20 cellular contexts compared by ENCODE assay signal in the genomic region with DNA sequence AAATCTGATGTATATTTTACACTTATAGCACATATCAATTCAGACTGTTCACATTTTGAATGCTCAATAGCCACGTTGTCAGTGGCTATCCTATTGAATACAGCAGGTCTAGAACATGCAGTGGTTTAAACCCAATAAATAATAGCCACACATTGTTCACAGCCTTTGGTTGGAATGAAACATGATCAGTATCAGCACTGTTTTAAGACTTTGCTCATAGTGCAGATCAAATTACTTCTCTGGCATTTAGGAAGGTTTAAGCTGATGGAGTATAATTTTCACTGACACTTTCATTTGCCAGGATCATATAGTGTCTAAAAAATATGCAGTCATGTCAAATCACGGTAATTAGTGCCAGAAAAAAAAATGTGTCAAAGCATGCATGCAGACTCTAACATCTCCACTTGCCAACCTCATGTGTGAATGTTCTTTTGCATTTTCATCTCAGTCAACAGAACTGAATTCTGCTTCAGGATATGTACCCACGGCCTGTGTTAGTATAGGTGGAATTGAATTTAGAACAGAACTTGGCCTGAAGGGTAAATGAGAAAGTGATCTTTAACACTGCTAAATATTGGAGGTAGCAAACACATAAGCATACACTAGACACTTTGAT.
DNase-seq lines count a peak whose midpoint lies in the region; ATAC-seq, FAIRE-seq and TF ChIP-seq lines count a peak whose summit lies in the region.
"Had no signal": no experiment of that assay in that cellular context is flagged by ENCODE, and none has a peak within 500 bp of the region (broad histone marks: within the 10 kb centered on the region; RNA-seq: fewer than 3 reads in every experiment).

No MANE protein-coding gene starts in this region.

- CTCF ChIA-PET in A549 (lab: Yijun Ruan, JAX): interaction anchor here (1.0 to 1.1 kb wide), 2 partner anchors 46 to 144 kb away, joined by 3 read pairs; no protein-coding TSS in a partner anchor

- TF ChIP-seq POLR2A in A549 (IDR thresholded peaks at IDR 0.05; ENCODE audit: low read length): no peak

- intact Hi-C loops in cardiac septum (cut with DNase I): no loop called here

- no peak for TF ChIP-seq RAD21 in A549 (conservative IDR thresholded peaks at IDR 0.05 in 1 of 2, IDR thresholded peaks at IDR 0.05 in 1 of 2)

- no peak for TF ChIP-seq CTCF in A549 (IDR thresholded peaks at IDR 0.05)

- no peak overlapping the region for H3K4me2 ChIP-seq in A549

- ATAC-seq in A549: no peak
- ATAC-seq: SK-N-SH treated with all-trans-retinoic acid at 6 μM for 48 hours, T-cell had no signal

- 2% methylated on average over 3 of the region's 3 CpGs for WGBS in A549 (ENCODE audit: missing lambda C conversion rate)

- DNase-seq in A549 (ENCODE audit: low read depth in 1 of 2, low spot score in 1 of 2) (no peak), EH (ENCODE audit: low read depth) (peak; percentile 42), OCI-M1 (lab: John Stamatoyannopoulos, UW) (peak; percentile 6), myocyte (ENCODE audit: low read depth) (peak; percentile 1), NCI-H1417 treated with DMSO at 0.1 percent for 48 hours (lab: John Stamatoyannopoulos, UW) (no peak), cardiac septum (ENCODE audit: low spot score) (no peak), pons (ENCODE audit: low spot score) (no peak)
- DNase-seq: AML-193; DMS79 treated with DMSO at 0.1 percent for 48 hours; IMR-90; NCI-H146; NCI-H2081; NCI-H69; NK-92 treated with Interleukin-12 subunit alpha and Interleukin-12 subunit beta, amount 100 ng/mL, for 24 hours; SHP77 treated with DMSO at 0.1 percent for 48 hours; T-cell had no signal

- H3K27ac ChIP-seq in A549: no peak overlapping the region
- H3K27ac ChIP-seq: C4-2B had no signal

- H3K9me3 ChIP-seq in A549: 0 out of 3 replicates have a peak, but pooled peaks cover 4% of the 10 kb centered on the region

- TF ChIP-seq EP300 in A549 (IDR thresholded peaks at IDR 0.05): no peak

- POLR2A ChIA-PET in A549 (lab: Yijun Ruan, JAX): no interaction called here

- H3K4me1 ChIP-seq in A549: no peaks in the 10 kb centered on the region

- no peak overlapping the region for H3K4me3 ChIP-seq in A549

- FAIRE-seq in A549 (lab: Jason Lieb, UNC): peak; percentile 13
- FAIRE-seq: H54, HTR-8/SVneo had no signal

TF ChIP-seq in A549, 52 proteins besides CTCF, POLR2A, EP300 and RAD21:
- TF ChIP-seq JUN (IDR thresholded peaks at IDR 0.05) (no peak), TFCP2L1 (CRISPR knock-in tag; IDR thresholded peaks at IDR 0.05) (no peak)

Comparison
In these comparisons a context has a peak if more than half of its experiments do, and no peak if none do; other contexts are left out.
1. DNase-seq: peak in EH (single experiment), OCI-M1 (single experiment) and myocyte (single experiment); none in A549 (0 of 2), NCI-H1417 treated with DMSO at 0.1 percent for 48 hours (single experiment), cardiac septum (single experiment) and pons (single experiment).